ENCODE assay signal across 9 cellular contexts in genomic region chr15:80151576-80151975, GRCh38. TPM values are rescaled to one million over a fixed set of nuclear protein-coding genes. Genes with fewer than 3 reads are reported as not detected.
DNase-seq lines count a peak whose midpoint lies in the region; ATAC-seq and TF ChIP-seq lines count a peak whose summit lies in the region.
"Had no signal": no experiment of that assay in that cellular context is flagged by ENCODE, and none has a peak within 500 bp of the region (broad histone marks: within the 10 kb centered on the region; RNA-seq: fewer than 3 reads in every experiment).

No MANE protein-coding gene starts in this region.

- in situ Hi-C loops in mammary epithelial cell (cut with MboI; ENCODE audit: low sequenced_read_pairs in 2 of 2), result no loop called here

- peaks cover 13 to 25% (median 22%) of the 10 kb centered on the region in 3 donors for H3K4me1 Mint-ChIP-seq in CD8-positive, alpha-beta memory T cell
- H3K4me1 Mint-ChIP-seq in neural progenitor cell, result peaks cover 33% of the 10 kb centered on the region

- WGBS in mammary epithelial cell (ENCODE audit: low coverage, missing lambda C conversion rate), result 57% methylated on average over 2 of the region's 3 CpGs

- H3K9me2 ChIP-seq in Karpas-422 (replicated peaks; ENCODE audit: insufficient read depth, low read length), result no peaks in the 10 kb centered on the region

- H3K9me3 Mint-ChIP-seq in CD8-positive, alpha-beta memory T cell, result no peaks in the 10 kb centered on the region
- no peaks in the 10 kb centered on the region for H3K9me3 Mint-ChIP-seq in neural progenitor cell

- H3F3A ChIP-seq in neural progenitor cell (ENCODE audit: low read depth), result peaks cover 19% of the 10 kb centered on the region

- H3K27me3 ChIP-seq in CD8-positive, alpha-beta memory T cell (ENCODE audit: insufficient read depth, low read length, poor library complexity, severe bottlenecking), result no peaks in the 10 kb centered on the region
- H3K27me3 ChIP-seq in Karpas-422 (ENCODE audit: low read length) (no peaks in the 10 kb centered on the region), mammary epithelial cell (ENCODE audit: insufficient read depth, low read length) (no peaks in the 10 kb centered on the region), neural progenitor cell (peaks cover 25% of the 10 kb centered on the region)
- H3K27me3 ChIP-seq: foreskin keratinocyte had no signal

- TF ChIP-seq CTCF in mammary epithelial cell (conservative IDR thresholded peaks at IDR 0.05 in 1 of 2, IDR thresholded peaks at IDR 0.05 in 1 of 2; ENCODE audit: extremely low read depth in 1 of 2, insufficient read depth in 1 of 2, low read depth in 1 of 2, low read length in 2 of 2) (no peak), neural progenitor cell (IDR thresholded peaks at IDR 0.05) (no peak)

- H3K4me3 Mint-ChIP-seq in CD8-positive, alpha-beta memory T cell, result peak overlapping the region in 6 of 7 donors; percentile 84 to 93 (median 86)
- peak overlapping the region; percentile 85 for H3K4me3 Mint-ChIP-seq in neural progenitor cell

- H3K79me2 ChIP-seq in Karpas-422 (ENCODE audit: low read length) (peaks cover 17% of the 10 kb centered on the region), mammary epithelial cell (ENCODE audit: insufficient read depth, low read length) (no peaks in the 10 kb centered on the region), neural progenitor cell (ENCODE audit: low read depth) (no peaks in the 10 kb centered on the region)

- peaks cover 0 to 2% (median 0%) of the 10 kb centered on the region in 3 donors for H3K36me3 Mint-ChIP-seq in CD8-positive, alpha-beta memory T cell
- H3K36me3 Mint-ChIP-seq in neural progenitor cell, result no peaks in the 10 kb centered on the region

- peak overlapping the region in 6 of 8 donors; percentile 59 to 91 (median 83) for H3K27ac Mint-ChIP-seq in CD8-positive, alpha-beta memory T cell
- H3K27ac Mint-ChIP-seq in neural progenitor cell, result no peak overlapping the region

- ATAC-seq in HG03565 (IDR thresholded peaks at IDR 0.05; ENCODE audit: unreplicated experiment), result no peak
- ATAC-seq in GM19452 (IDR thresholded peaks at IDR 0.05; ENCODE audit: unreplicated experiment), result no peak

- H2AFZ ChIP-seq in Karpas-422 (ENCODE audit: low read length) (peak overlapping the region; percentile 92; the same call in 1 of the 2 replicates), mammary epithelial cell (ENCODE audit: low read depth, low read length) (no peak overlapping the region), neural progenitor cell (replicated peaks) (no peak overlapping the region)

- H3K9me3 ChIP-seq in CD8-positive, alpha-beta memory T cell (ENCODE audit: low read length), result no peaks in the 10 kb centered on the region
- H3K9me3 ChIP-seq in Karpas-422 (ENCODE audit: low read length), result no peaks in the 10 kb centered on the region
- no peaks in the 10 kb centered on the region for H3K9me3 ChIP-seq in mammary epithelial cell (replicated peaks; ENCODE audit: insufficient read depth, low read length)
- no peaks in the 10 kb centered on the region for H3K9me3 ChIP-seq in neural progenitor cell (ENCODE audit: low read depth)

- H4K20me1 ChIP-seq in Karpas-422 (ENCODE audit: insufficient read depth, low read depth, low read length), result no peaks in the 10 kb centered on the region
- no peaks in the 10 kb centered on the region for H4K20me1 ChIP-seq in mammary epithelial cell (ENCODE audit: insufficient read depth, low read length)
- no peaks in the 10 kb centered on the region for H4K20me1 ChIP-seq in neural progenitor cell (ENCODE audit: low read depth)

- POLR2A ChIA-PET in CD8-positive, alpha-beta memory T cell (lab: Charles Lee), result interaction anchor here (0.8 to 1.6 kb wide), 2 partner anchors 92 to 228 kb away, joined by 3 to 4 read pairs; no protein-coding TSS in a partner anchor

- intact Hi-C loops in mammary epithelial cell (cut with micrococcal nuclease), result loop anchor here (5.0 kb wide), 1 partner anchor 79 kb away; no protein-coding TSS in a partner anchor

- H3K9ac ChIP-seq in Karpas-422 (ENCODE audit: low read length) (peak overlapping the region; percentile 68; the same call in 1 of the 2 replicates), mammary epithelial cell (ENCODE audit: insufficient read depth, low read length) (peak overlapping the region; percentile 49), neural progenitor cell (no peak overlapping the region)

- H3K4me3 ChIP-seq in CD8-positive, alpha-beta memory T cell (ENCODE audit: low read length), result no peak overlapping the region
- H3K4me3 ChIP-seq in Karpas-422 (ENCODE audit: low read length) (peak overlapping the region; percentile 64), mammary epithelial cell (replicated peaks in 1 of 3; ENCODE audit: insufficient read depth in 1 of 3, low read depth in 2 of 3, low read length in 3 of 3) (no peak overlapping the region), neural progenitor cell (peak overlapping the region; percentile 38)

- H3K4me2 ChIP-seq in Karpas-422 (ENCODE audit: low read depth, low read length, poor library complexity, severe bottlenecking) (peak overlapping the region; percentile 89), mammary epithelial cell (ENCODE audit: insufficient read depth, low read depth, low read length) (peak overlapping the region; percentile 82), neural progenitor cell (peak overlapping the region; percentile 65)

- peaks cover 10% of the 10 kb centered on the region for H3K4me1 ChIP-seq in CD8-positive, alpha-beta memory T cell (ENCODE audit: insufficient read depth, low read length)
- H3K4me1 ChIP-seq in Karpas-422 (ENCODE audit: low read length) (peaks cover 18% of the 10 kb centered on the region), mammary epithelial cell (ENCODE audit: insufficient read depth, low read length) (peaks cover 10% of the 10 kb centered on the region), neural progenitor cell (peaks cover 5% of the 10 kb centered on the region)
- H3K4me1 ChIP-seq: foreskin keratinocyte had no signal

- no peak for DNase-seq in CD8-positive, alpha-beta memory T cell
- DNase-seq in Karpas-422 (no peak), mammary epithelial cell (no peak), neural progenitor cell (ENCODE audit: low spot score) (no peak), NCI-H446 (lab: John Stamatoyannopoulos, UW) (no peak)
- no peak for DNase-seq in central memory CD4-positive, alpha-beta T cell

- H3K27ac ChIP-seq in CD8-positive, alpha-beta memory T cell (ENCODE audit: low read depth, low read length), result no peak overlapping the region
- no peak overlapping the region; the same call in 1 of the 2 replicates for H3K27ac ChIP-seq in Karpas-422 (ENCODE audit: low read length)
- no peak overlapping the region for H3K27ac ChIP-seq in mammary epithelial cell (ENCODE audit: insufficient read depth, low read depth, low read length)
- H3K27ac ChIP-seq in neural progenitor cell, result no peak overlapping the region
- H3K27ac ChIP-seq: foreskin keratinocyte had no signal

- dilution Hi-C loops in mammary epithelial cell (cut with HindIII; ENCODE audit: low sequenced_read_pairs), result no loop called here

- BruUV-seq in mammary epithelial cell (replicated peaks; lab: Mats Ljungman, UMichigan), result no TSS peak

- no peaks in the 10 kb centered on the region for H3K36me3 ChIP-seq in CD8-positive, alpha-beta memory T cell (ENCODE audit: insufficient read depth, low read length)
- H3K36me3 ChIP-seq in Karpas-422 (ENCODE audit: insufficient read depth, low read length) (no peaks in the 10 kb centered on the region), mammary epithelial cell (ENCODE audit: insufficient read depth, low read length) (no peaks in the 10 kb centered on the region), neural progenitor cell (no peaks in the 10 kb centered on the region)

- no peaks in the 10 kb centered on the region for H3K27me3 Mint-ChIP-seq in CD8-positive, alpha-beta memory T cell
- H3K27me3 Mint-ChIP-seq in neural progenitor cell (ENCODE audit: insufficient read depth, low read depth), result peaks cover 8% of the 10 kb centered on the region

- CTCF ChIA-PET in CD8-positive, alpha-beta memory T cell (lab: Charles Lee), result interaction anchor here (1.4 kb wide), 1 partner anchor 91 kb away, joined by 7 read pairs; the partner anchor contains the start of gene ZFAND6
- CTCF ChIA-PET in mammary epithelial cell (lab: Charles Lee; ENCODE audit: low non-redundant PET), result interaction anchor here (0.7 kb wide), 1 partner anchor 140 kb away, joined by 4 read pairs; no protein-coding TSS in a partner anchor

RNA-seq across cellular contexts. Expression of gene FAH, which starts 1.2 kb away (rescaled TPM):
- total RNA-seq in CD8-positive, alpha-beta memory T cell, result 10 to 100 TPM; 63.8 TPM
- polyA plus RNA-seq in CD8-positive, alpha-beta memory T cell, result 4.8 TPM
- total RNA-seq in Karpas-422 (2014; rRNA removed; shearing (Covaris generic); ENCODE audit: low replicate concordance), result 38.8 and 57.0 TPM in 2 replicates
- 10 to 100 TPM; 21.2 to 30.8 TPM for total RNA-seq in mammary epithelial cell
- 34.0 TPM for polyA plus RNA-seq in mammary epithelial cell
- polyA minus RNA-seq in mammary epithelial cell, result 55.0 TPM
- 8.3 and 15.3 TPM in 2 replicates for total RNA-seq in neural progenitor cell (ENCODE audit: low replicate concordance)

Comparison
In these comparisons a context has a peak if more than half of its experiments do, and no peak if none do; other contexts are left out.
1. H3K4me3 ChIP-seq: peak in Karpas-422 (single experiment) and neural progenitor cell (single experiment); none in CD8-positive, alpha-beta memory T cell (single experiment) and mammary epithelial cell (0 of 3).
2. Peak in every context shown above with its lines, with median percentiles within 50 percentile points of each other: H3K4me2 ChIP-seq.